ENCODE assay signal across 1 cellular context in genomic region chr3:110813541-110813940, GRCh38.
TF ChIP-seq lines count a peak whose summit lies in the region.

No MANE protein-coding gene starts in this region.

TF ChIP-seq in endothelial cell of umbilical vein, 7 proteins besides CTCF, POLR2A, EP300 and RAD21 (continued from another document):
- no peak for TF ChIP-seq EZH2 (IDR thresholded peaks at IDR 0.05; ENCODE audit: borderline replicate concordance, low read depth, low read length, severe bottlenecking)
- no peak for TF ChIP-seq MYC (IDR thresholded peaks at IDR 0.05; ENCODE audit: low read depth, low read length)
- TF ChIP-seq POLR2AphosphoS5 (IDR thresholded peaks at IDR 0.05; ENCODE audit: insufficient read depth, low read depth, low read length), result no peak
- TF ChIP-seq, protein P1, sequence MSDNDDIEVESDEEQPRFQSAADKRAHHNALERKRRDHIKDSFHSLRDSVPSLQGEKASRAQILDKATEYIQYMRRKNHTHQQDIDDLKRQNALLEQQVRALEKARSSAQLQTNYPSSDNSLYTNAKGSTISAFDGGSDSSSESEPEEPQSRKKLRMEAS (IDR thresholded peaks at IDR 0.05; ENCODE audit: insufficient read depth, insufficient read length), result no peak
- no peak for TF ChIP-seq JUN (IDR thresholded peaks at IDR 0.05; ENCODE audit: borderline replicate concordance, insufficient read depth, insufficient read length, low read depth)
